12 cellular contexts compared by ENCODE assay signal in genomic region chr7:149670288-149670687, GRCh38.
A peak's percentile ranks its signal among the peaks of the same experiment; 100 is the strongest.
DNase-seq lines count a peak whose midpoint lies in the region; ATAC-seq and TF ChIP-seq lines count a peak whose summit lies in the region.
"Had no signal": no experiment of that assay in that cellular context is flagged by ENCODE, and none has a peak within 500 bp of the region (broad histone marks: within the 10 kb centered on the region; RNA-seq: fewer than 3 reads in every experiment).

No MANE protein-coding gene starts in this region.

- H3K4me3 ChIP-seq in psoas muscle (peak overlapping the region; percentile 6), spleen (no peak overlapping the region)

- peaks cover 25% of the 10 kb centered on the region for H3K27me3 Mint-ChIP-seq in HFFc6 (ENCODE audit: insufficient read depth)

- intact Hi-C loops in psoas muscle (cut with DNase I) (no loop called here), spleen (cut with DNase I; ENCODE audit: low total_unique reads) (no loop called here)

- no peak overlapping the region for H3K27ac Mint-ChIP-seq in HFFc6
- H3K27ac Mint-ChIP-seq: activated naive CD8-positive, alpha-beta T cell; IgD-negative memory B cell; T-helper 1 cell treated with Interleukin-12 subunit alpha and Interleukin-12 subunit beta and Interleukin-4 antibody, amounts not matched to agents 30 μg/mL and 1 μg/mL, for 36 hours had no signal

- H3K27ac ChIP-seq in psoas muscle (no peak overlapping the region), spleen (no peak overlapping the region)

- no peaks in the 10 kb centered on the region for H3K9me3 Mint-ChIP-seq in HFFc6
- H3K9me3 Mint-ChIP-seq: IgD-negative memory B cell; T-helper 1 cell treated with Interleukin-12 subunit alpha and Interleukin-12 subunit beta and Interleukin-4 antibody, amounts not matched to agents 30 μg/mL and 1 μg/mL, for 36 hours had no signal

- 0 to 4% (median 0%) methylated on average over 1 of the region's 1 CpG for WGBS in psoas muscle, 3 donors
- WGBS in spleen, 5 donors: 6 to 28% (median 15%) methylated on average over 1 of the region's 1 CpG

- H3K4me1 ChIP-seq in psoas muscle (peaks cover 5% of the 10 kb centered on the region), spleen (no peaks in the 10 kb centered on the region)

- H3K36me3 ChIP-seq in psoas muscle (ENCODE audit: insufficient read depth in 1 of 2, low read depth in 1 of 2) (no peaks in the 10 kb centered on the region), spleen (no peaks in the 10 kb centered on the region)

- no peaks in the 10 kb centered on the region for H3K9me3 ChIP-seq in psoas muscle
- H3K9me3 ChIP-seq in spleen: no peaks in the 10 kb centered on the region

- ATAC-seq in psoas muscle (peak in 3 of 4 donors; percentile 77 to 88 (median 80)), HG02642 (IDR thresholded peaks at IDR 0.05; ENCODE audit: poor library complexity, unreplicated experiment) (no peak), GM21423 (IDR thresholded peaks at IDR 0.05; ENCODE audit: unreplicated experiment) (no peak)

- TF ChIP-seq CTCF in psoas muscle (IDR thresholded peaks at IDR 0.05): no peak
- TF ChIP-seq CTCF in HFFc6 (IDR thresholded peaks at IDR 0.05): no peak
- no peak for TF ChIP-seq CTCF in spleen (IDR thresholded peaks at IDR 0.05 in 8 of 11, conservative IDR thresholded peaks at IDR 0.05 in 3 of 11)

- H3K27me3 ChIP-seq in psoas muscle (ENCODE audit: insufficient read depth in 3 of 3, low read length in 2 of 3) (no peaks in the 10 kb centered on the region), spleen (replicated peaks in 1 of 7) (peaks cover 0 to 18% (median 0%) of the 10 kb centered on the region in 7 donors)

- no peak overlapping the region for H3K4me3 Mint-ChIP-seq in HFFc6
- H3K4me3 Mint-ChIP-seq: activated naive CD8-positive, alpha-beta T cell; IgD-negative memory B cell; T-helper 1 cell treated with Interleukin-12 subunit alpha and Interleukin-12 subunit beta and Interleukin-4 antibody, amounts not matched to agents 30 μg/mL and 1 μg/mL, for 36 hours had no signal

- TF ChIP-seq POLR2A in spleen (IDR thresholded peaks at IDR 0.05): no peak

- DNase-seq in GM04504 (ENCODE audit: low read depth) (peak; percentile 28), NCI-H460 (ENCODE audit: extremely low read depth, low read depth) (peak; percentile 27), fibroblast of peridontal ligament (ENCODE audit: extremely low read depth) (peak; percentile 83), psoas muscle (no peak), HFFc6 (no peak), spleen (no peak)
- DNase-seq: HCEC 1CT had no signal

- H3K36me3 Mint-ChIP-seq in HFFc6 (ENCODE audit: low read depth): no peaks in the 10 kb centered on the region
- H3K36me3 Mint-ChIP-seq: activated naive CD8-positive, alpha-beta T cell had no signal

- no peaks in the 10 kb centered on the region for H3K4me1 Mint-ChIP-seq in HFFc6 (ENCODE audit: low read depth)
- H3K4me1 Mint-ChIP-seq: IgD-negative memory B cell had no signal

Comparison
In these comparisons a context has a peak if more than half of its experiments do, and no peak if none do; other contexts are left out.
1. DNase-seq: peak in GM04504 (single experiment), NCI-H460 (single experiment) and fibroblast of peridontal ligament (single experiment); none in psoas muscle (0 of 2), HFFc6 (single experiment) and spleen (single experiment).
2. ATAC-seq: peak in psoas muscle (3 of 4); none in HG02642 (single experiment) and GM21423 (single experiment).